ENCODE assay signal across 16 cellular contexts in genomic region chr13:28429096-28429495, GRCh38.
DNase-seq lines count a peak whose midpoint lies in the region; ATAC-seq, FAIRE-seq and TF ChIP-seq lines count a peak whose summit lies in the region.
"Had no signal": no experiment of that assay in that cellular context is flagged by ENCODE, and none has a peak within 500 bp of the region (broad histone marks: within the 10 kb centered on the region; RNA-seq: fewer than 3 reads in every experiment).

No MANE protein-coding gene starts in this region.

- H3K9me3 ChIP-seq in MM.1S (replicated peaks; ENCODE audit: insufficient read depth, low read length), result no peaks in the 10 kb centered on the region
- H3K9me3 ChIP-seq in CD8-positive, alpha-beta memory T cell (ENCODE audit: low read length), result no peaks in the 10 kb centered on the region
- H3K9me3 ChIP-seq: BLaER1 had no signal

- POLR2A ChIA-PET in CD8-positive, alpha-beta memory T cell (lab: Charles Lee), result no interaction called here

- no peaks in the 10 kb centered on the region for H3K9me3 Mint-ChIP-seq in endothelial cell (ENCODE audit: unreplicated experiment)
- H3K9me3 Mint-ChIP-seq in CD8-positive, alpha-beta memory T cell, result no peaks in the 10 kb centered on the region

- no peak overlapping the region for H2AFZ ChIP-seq in MM.1S (ENCODE audit: low read length)

- H3K27me3 ChIP-seq in MM.1S (replicated peaks; ENCODE audit: insufficient read depth, low read length), result no peaks in the 10 kb centered on the region
- H3K27me3 ChIP-seq in CD8-positive, alpha-beta memory T cell (ENCODE audit: insufficient read depth, low read length, poor library complexity, severe bottlenecking), result no peaks in the 10 kb centered on the region
- H3K27me3 ChIP-seq: BLaER1 had no signal

- H3K9ac ChIP-seq in MM.1S (ENCODE audit: low read length), result no peak overlapping the region
- H3K9ac ChIP-seq: BLaER1 had no signal

- no peak for ATAC-seq in HG03159 (IDR thresholded peaks at IDR 0.05; ENCODE audit: unreplicated experiment)
- no peak for ATAC-seq in GM21381 (IDR thresholded peaks at IDR 0.05; ENCODE audit: unreplicated experiment)

- no peak for TF ChIP-seq CTCF in MM.1S (IDR thresholded peaks at IDR 0.05; ENCODE audit: low read length)
- no peak for TF ChIP-seq CTCF in endothelial cell (IDR thresholded peaks at IDR 0.05; ENCODE audit: unreplicated experiment)

- no peaks in the 10 kb centered on the region for H3K36me3 ChIP-seq in MM.1S (replicated peaks; ENCODE audit: insufficient read depth, low read length)
- H3K36me3 ChIP-seq in CD8-positive, alpha-beta memory T cell (ENCODE audit: insufficient read depth, low read length), result no peaks in the 10 kb centered on the region

- H3K4me3 ChIP-seq in MM.1S (ENCODE audit: low read length), result peak overlapping the region; percentile 56
- no peak overlapping the region for H3K4me3 ChIP-seq in CD8-positive, alpha-beta memory T cell (ENCODE audit: low read length)
- H3K4me3 ChIP-seq: BLaER1 had no signal

- H3K27ac Mint-ChIP-seq in endothelial cell (ENCODE audit: unreplicated experiment), result peak overlapping the region; percentile 68
- H3K27ac Mint-ChIP-seq in CD8-positive, alpha-beta memory T cell, result no peak overlapping the region

- peak overlapping the region; percentile 40 for H3K4me2 ChIP-seq in MM.1S (ENCODE audit: low read depth, low read length)
- H3K4me2 ChIP-seq: BLaER1 had no signal

- DNase-seq in GM12892 (ENCODE audit: insufficient read length) (no peak), MM.1S (no peak), endothelial cell (ENCODE audit: low spot score) (no peak), activated T-cell treated with anti-CD3 and anti-CD28 coated beads for 4 hours (no peak)
- DNase-seq in CD8-positive, alpha-beta memory T cell, result no peak
- DNase-seq: DMS153, Karpas-422, NCI-H1417, NCI-H1930, NCI-H2171 treated with DMSO at 0.1 percent for 48 hours, NCI-H510A, RPMI8226, T-helper 2 cell had no signal

- H3K9me2 ChIP-seq in MM.1S (replicated peaks; ENCODE audit: insufficient read depth, low read length), result no peaks in the 10 kb centered on the region

- H3K4me1 Mint-ChIP-seq in endothelial cell (ENCODE audit: unreplicated experiment), result peaks cover 83% of the 10 kb centered on the region
- H3K4me1 Mint-ChIP-seq in CD8-positive, alpha-beta memory T cell, result peaks cover 0 to 5% (median 0%) of the 10 kb centered on the region in 3 donors

- H3K4me1 ChIP-seq in MM.1S (ENCODE audit: low read length), result peaks cover 16% of the 10 kb centered on the region; the same call in 1 of the 2 replicates
- H3K4me1 ChIP-seq in CD8-positive, alpha-beta memory T cell (ENCODE audit: insufficient read depth, low read length), result no peaks in the 10 kb centered on the region

- H3K79me2 ChIP-seq in MM.1S (ENCODE audit: low read length), result no peaks in the 10 kb centered on the region

- H4K20me1 ChIP-seq in MM.1S (ENCODE audit: insufficient read depth, low read length), result no peaks in the 10 kb centered on the region
- H4K20me1 ChIP-seq: BLaER1 had no signal

- peaks cover 63% of the 10 kb centered on the region for H3K36me3 Mint-ChIP-seq in endothelial cell (ENCODE audit: low read depth, unreplicated experiment)
- no peaks in the 10 kb centered on the region for H3K36me3 Mint-ChIP-seq in CD8-positive, alpha-beta memory T cell

- peaks cover 8% of the 10 kb centered on the region for H3F3A ChIP-seq in MM.1S (ENCODE audit: insufficient read depth, low read length)

- H3K4me3 Mint-ChIP-seq in endothelial cell (ENCODE audit: unreplicated experiment), result peak overlapping the region; percentile 22
- no peak overlapping the region for H3K4me3 Mint-ChIP-seq in CD8-positive, alpha-beta memory T cell

- peak overlapping the region; percentile 73; the same call in 1 of the 2 replicates for H3K27ac ChIP-seq in MM.1S (ENCODE audit: low read length)
- no peak overlapping the region for H3K27ac ChIP-seq in CD8-positive, alpha-beta memory T cell (ENCODE audit: low read depth, low read length)
- H3K27ac ChIP-seq: BLaER1 had no signal

- peak; percentile 24 for FAIRE-seq in GM12892 (lab: Jason Lieb, UNC)

- no peak for TF ChIP-seq POLR2A in GM12892 (IDR thresholded peaks at IDR 0.05; ENCODE audit: low read depth, low read length)

- CTCF ChIA-PET in CD8-positive, alpha-beta memory T cell (lab: Charles Lee), result no interaction called here

- H3K27me3 Mint-ChIP-seq in endothelial cell (ENCODE audit: unreplicated experiment), result peaks cover 5% of the 10 kb centered on the region
- peaks cover 0 to 55% of the 10 kb centered on the region in 2 donors for H3K27me3 Mint-ChIP-seq in CD8-positive, alpha-beta memory T cell
